Comparison of ENCODE assay signal across 8 cellular contexts in genomic region chr16:67846320-67847063, GRCh38. TPM values are rescaled to one million over a fixed set of nuclear protein-coding genes. Genes with fewer than 3 reads are reported as not detected.
A peak's percentile ranks its signal among the peaks of the same experiment; 100 is the strongest.
DNase-seq lines count a peak whose midpoint lies in the region; TF ChIP-seq lines count a peak whose summit lies in the region.

Gene NUTF2 (plus strand): TSS chr16:67846933. CDS start chr16:67865131, 18,198 bp downstream.

- 9% methylated on average over 22 of the region's 57 CpGs for WGBS in SK-N-SH (ENCODE audit: low lambda C conversion rate)

- H3K27me3 ChIP-seq in SK-N-SH (ENCODE audit: insufficient read depth) = no peaks in the 10 kb centered on the region

- H3K36me3 Mint-ChIP-seq in HFFc6 (ENCODE audit: low read depth) = peaks cover 6% of the 10 kb centered on the region; the same call in 1 of the 2 replicates

- TF ChIP-seq RAD21 in SK-N-SH (IDR thresholded peaks at IDR 0.05; ENCODE audit: low read length) = no peak

- no peaks in the 10 kb centered on the region for H3K9me3 ChIP-seq in SK-N-SH

- H3K9ac ChIP-seq in SK-N-SH = peak within 1 kb of the TSS; percentile 100

- peaks cover 34% of the 10 kb centered on the region for H4K20me1 ChIP-seq in SK-N-SH (ENCODE audit: insufficient read depth)

- peaks cover 2 to 5% of the 10 kb centered on the region in 2 experiments for H3K36me3 ChIP-seq in SK-N-SH (replicated peaks in 1 of 2; ENCODE audit: control insufficient read depth in 1 of 2, insufficient read depth in 2 of 2, low read length in 1 of 2)

- H3K4me3 ChIP-seq in SK-N-SH (ENCODE audit: low read depth in 2 of 2, low read length in 1 of 2) = peak within 1 kb of the TSS; percentile 71 to 85

- no peaks in the 10 kb centered on the region for H3K9me3 Mint-ChIP-seq in HFFc6

- DNase-seq in GM04503 (ENCODE audit: low read depth) (peak; percentile 64), HFFc6 (peak; percentile 88), NCI-H1048 (lab: John Stamatoyannopoulos, UW) (peak; percentile 70), SK-N-SH (peak; percentile 96), germinal center (ENCODE audit: low spot score) (peak; percentile 95), occipital lobe (lab: John Stamatoyannopoulos, UW) (peak; percentile 91)
- DNase-seq in activated naive CD4-positive, alpha-beta T cell treated with anti-CD3 and anti-CD28 coated beads, Interleukin-2, amount 50 U/mL, for 16 hours = peak; percentile 96

- H3K27ac ChIP-seq in SK-N-SH (ENCODE audit: low read depth in 2 of 2, low read length in 1 of 2) = peak within 1 kb of the TSS; percentile 88 to 98
- peak within 1 kb of the TSS; percentile 89 for H3K27ac ChIP-seq in temporal lobe (ENCODE audit: low read depth, low read length)

- TF ChIP-seq EP300 in SK-N-SH (IDR thresholded peaks at IDR 0.05; ENCODE audit: borderline replicate concordance in 1 of 2, low read depth in 1 of 2, low read length in 1 of 2) = no peak

- H2AFZ ChIP-seq in SK-N-SH (ENCODE audit: low read depth) = peak within 1 kb of the TSS; percentile 80

- H3K79me2 ChIP-seq in SK-N-SH (ENCODE audit: insufficient read depth) = peaks cover 82% of the 10 kb centered on the region

- H3K4me1 ChIP-seq in SK-N-SH (ENCODE audit: control insufficient read depth in 1 of 2, insufficient read depth in 2 of 2, low read depth in 1 of 2, low read length in 1 of 2) = peaks cover 34 to 40% of the 10 kb centered on the region in 2 experiments

- H3K9me2 ChIP-seq in SK-N-SH = no peaks in the 10 kb centered on the region

- H3K27me3 Mint-ChIP-seq in HFFc6 (ENCODE audit: insufficient read depth) = peaks cover 3% of the 10 kb centered on the region; the same call in 1 of the 2 replicates

- CTCF ChIA-PET in SK-N-SH (lab: Yijun Ruan, JAX) = interaction anchor here (1.0 to 6.3 kb wide), 11 partner anchors 13 to 179 kb away, joined by 3 to 66 read pairs (median 4); partner anchors contain the start of gene PSKH1

- peaks cover 28% of the 10 kb centered on the region for H3F3A ChIP-seq in SK-N-SH (replicated peaks; ENCODE audit: insufficient read depth)

- peak within 1 kb of the TSS; percentile 98 for H3K4me2 ChIP-seq in SK-N-SH

- H3K4me1 Mint-ChIP-seq in HFFc6 (ENCODE audit: low read depth) = peaks cover 51% of the 10 kb centered on the region

- peak within 1 kb of the TSS; percentile 96 for H3K27ac Mint-ChIP-seq in HFFc6

- POLR2A ChIA-PET in SK-N-SH (lab: Yijun Ruan, JAX) = interaction anchor here (0.5 to 1.3 kb wide), 6 partner anchors 13 to 529 kb away, joined by 3 to 11 read pairs (median 3); partner anchors contain the start of genes C16orf86, ENKD1 and TSNAXIP1

- no peak for TF ChIP-seq CTCF in HFFc6 (IDR thresholded peaks at IDR 0.05)
- no peak for TF ChIP-seq CTCF in SK-N-SH (IDR thresholded peaks at IDR 0.05)

- H3K4me3 Mint-ChIP-seq in HFFc6 = peak within 1 kb of the TSS; percentile 97

TF ChIP-seq in SK-N-SH, 30 proteins besides CTCF, POLR2A, EP300 and RAD21:
- TF ChIP-seq, protein P1, sequence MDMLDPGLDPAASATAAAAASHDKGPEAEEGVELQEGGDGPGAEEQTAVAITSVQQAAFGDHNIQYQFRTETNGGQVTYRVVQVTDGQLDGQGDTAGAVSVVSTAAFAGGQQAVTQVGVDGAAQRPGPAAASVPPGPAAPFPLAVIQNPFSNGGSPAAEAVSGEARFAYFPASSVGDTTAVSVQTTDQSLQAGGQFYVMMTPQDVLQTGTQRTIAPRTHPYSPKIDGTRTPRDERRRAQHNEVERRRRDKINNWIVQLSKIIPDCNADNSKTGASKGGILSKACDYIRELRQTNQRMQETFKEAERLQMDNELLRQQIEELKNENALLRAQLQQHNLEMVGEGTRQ (IDR thresholded peaks at IDR 0.05; ENCODE audit: borderline replicate concordance, low read depth, low read length) = no peak
- TF ChIP-seq FOXJ3 (CRISPR knock-in tag; IDR thresholded peaks at IDR 0.05) (no peak), YY1 (IDR thresholded peaks at IDR 0.05; ENCODE audit: low read depth) (peak; percentile 74; the same call in 1 of the 2 replicates), RXRA (IDR thresholded peaks at IDR 0.05; ENCODE audit: borderline replicate concordance, low read depth) (no peak), SIN3A (IDR thresholded peaks at IDR 0.05; ENCODE audit: borderline replicate concordance, low read depth, low read length) (0 out of 2 replicates have a peak, but pooled peaks have one; percentile 13), ELF1 (IDR thresholded peaks at IDR 0.05) (peak; percentile 77), CHD2 (IDR thresholded peaks at IDR 0.05; ENCODE audit: low read length, partially characterized antibody) (peak; percentile 94), NFIC (IDR thresholded peaks at IDR 0.05; ENCODE audit: borderline replicate concordance) (no peak), MXI1 (IDR thresholded peaks at IDR 0.05; ENCODE audit: low read depth, low read length) (peak; percentile 77), TEAD4 (IDR thresholded peaks at IDR 0.05; ENCODE audit: borderline replicate concordance, insufficient read depth) (no peak), SMC3 (IDR thresholded peaks at IDR 0.05; ENCODE audit: low read depth, low read length) (no peak), RCOR1 (IDR thresholded peaks at IDR 0.05; ENCODE audit: low read length) (no peak), TCF12 (IDR thresholded peaks at IDR 0.05) (peak; percentile 47; the same call in 1 of the 2 replicates), FOXM1 (IDR thresholded peaks at IDR 0.05; ENCODE audit: low read depth) (no peak), ZBTB33 (IDR thresholded peaks at IDR 0.05; ENCODE audit: borderline replicate concordance, low read depth) (peak; percentile 92), RFX5 (IDR thresholded peaks at IDR 0.05; ENCODE audit: low read length) (no peak), GABPA (IDR thresholded peaks at IDR 0.05; ENCODE audit: low read depth) (peak; percentile 71), POLR2AphosphoS5 (IDR thresholded peaks at IDR 0.05; ENCODE audit: low read depth, low read length) (peak; percentile 81)
- TF ChIP-seq, protein P2, sequence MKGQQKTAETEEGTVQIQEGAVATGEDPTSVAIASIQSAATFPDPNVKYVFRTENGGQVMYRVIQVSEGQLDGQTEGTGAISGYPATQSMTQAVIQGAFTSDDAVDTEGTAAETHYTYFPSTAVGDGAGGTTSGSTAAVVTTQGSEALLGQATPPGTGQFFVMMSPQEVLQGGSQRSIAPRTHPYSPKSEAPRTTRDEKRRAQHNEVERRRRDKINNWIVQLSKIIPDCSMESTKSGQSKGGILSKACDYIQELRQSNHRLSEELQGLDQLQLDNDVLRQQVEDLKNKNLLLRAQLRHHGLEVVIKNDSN (IDR thresholded peaks at IDR 0.05; ENCODE audit: borderline replicate concordance, low read depth) = no peak
- TF ChIP-seq, protein P3, sequence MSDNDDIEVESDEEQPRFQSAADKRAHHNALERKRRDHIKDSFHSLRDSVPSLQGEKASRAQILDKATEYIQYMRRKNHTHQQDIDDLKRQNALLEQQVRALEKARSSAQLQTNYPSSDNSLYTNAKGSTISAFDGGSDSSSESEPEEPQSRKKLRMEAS (IDR thresholded peaks at IDR 0.05; ENCODE audit: low read depth) = peak; percentile 76
- TF ChIP-seq, protein P4, sequence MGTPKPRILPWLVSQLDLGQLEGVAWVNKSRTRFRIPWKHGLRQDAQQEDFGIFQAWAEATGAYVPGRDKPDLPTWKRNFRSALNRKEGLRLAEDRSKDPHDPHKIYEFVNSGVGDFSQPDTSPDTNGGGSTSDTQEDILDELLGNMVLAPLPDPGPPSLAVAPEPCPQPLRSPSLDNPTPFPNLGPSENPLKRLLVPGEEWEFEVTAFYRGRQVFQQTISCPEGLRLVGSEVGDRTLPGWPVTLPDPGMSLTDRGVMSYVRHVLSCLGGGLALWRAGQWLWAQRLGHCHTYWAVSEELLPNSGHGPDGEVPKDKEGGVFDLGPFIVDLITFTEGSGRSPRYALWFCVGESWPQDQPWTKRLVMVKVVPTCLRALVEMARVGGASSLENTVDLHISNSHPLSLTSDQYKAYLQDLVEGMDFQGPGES (IDR thresholded peaks at IDR 0.05; ENCODE audit: low read depth, low read length) = 0 out of 2 replicates have a peak, but pooled peaks have one; percentile 9

RNA-seq across cellular contexts. Expression of gene NUTF2, which starts in this region (rescaled TPM):
- 100 to 1,000 TPM; 182 to 195 (median 185) TPM for total RNA-seq in HFFc6 (2021; fragmentation: NEBNext Ultra II Directional; extraction: Animal tissue kit (Norgen Biotek cat#: 25700))
- polyA plus RNA-seq in SK-N-SH (2012; rRNA removed) = 287 and 449 TPM in 2 replicates
- 299 and 302 TPM in 2 replicates for polyA plus RNA-seq in SK-N-SH (2012; cell fraction: cytosol; rRNA removed)
- polyA plus RNA-seq in SK-N-SH (2012; cell fraction: nucleus; rRNA removed) = 237 and 239 TPM in 2 replicates
- total RNA-seq in occipital lobe = 73.2 TPM
- 58.8 TPM for total RNA-seq in temporal lobe

Comparison
In these comparisons a context has a peak if more than half of its experiments do, and no peak if none do; other contexts are left out.
1. Peak in every context shown above with its lines: DNase-seq, H3K4me3 ChIP-seq and H3K27ac ChIP-seq.